1 cellular context compared by ENCODE assay signal in the genomic region with DNA sequence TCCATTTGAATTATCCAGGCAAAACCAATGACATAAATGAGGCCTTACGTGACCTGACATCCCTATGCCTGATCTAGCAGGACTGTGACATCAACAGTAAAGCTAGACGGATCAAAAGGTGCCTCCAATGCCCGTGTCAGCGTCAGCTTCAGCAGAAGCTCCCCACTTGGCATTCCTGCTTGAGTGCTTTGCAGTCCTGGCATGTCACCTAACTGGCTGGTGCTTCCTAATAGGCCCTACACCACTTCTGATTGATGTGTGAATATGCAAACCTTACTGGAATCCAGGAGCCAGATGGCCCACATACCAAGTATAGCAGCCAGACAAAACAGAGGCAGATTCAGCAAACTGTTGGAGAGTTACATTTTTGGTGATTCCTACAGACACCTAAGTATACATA.
TF ChIP-seq lines count a peak whose summit lies in the region.

No MANE protein-coding gene starts in this region.

TF ChIP-seq in GM23338, 12 proteins besides CTCF, POLR2A, EP300 and RAD21 (continued from another document):
- peak; percentile 55; the same call in 1 of the 2 replicates for TF ChIP-seq NANOG (IDR thresholded peaks at IDR 0.05; ENCODE audit: borderline replicate concordance)
